ENCODE assay signal across 3 cellular contexts in genomic region chr7:107956950-107957349, GRCh38. TPM values are rescaled to one million over a fixed set of nuclear protein-coding genes. Genes with fewer than 3 reads are reported as not detected.
"Had no signal": no experiment of that assay in that cellular context is flagged by ENCODE, and none has a peak within 500 bp of the region (broad histone marks: within the 10 kb centered on the region; RNA-seq: fewer than 3 reads in every experiment).

No MANE protein-coding gene starts in this region.

RNA-seq across cellular contexts. Expression of gene LAMB1, which starts 46.0 kb away (rescaled TPM):
- total RNA-seq: activated CD4-positive, alpha-beta T cell treated with anti-CD3 and anti-CD28 coated beads, Interleukin-2, amount 10 ng/mL, durations not matched to agents 24 days and 14 days; activated T-helper 17 cell treated with anti-CD3 and anti-CD28 coated beads, Interleukin-2, amount 50 U/mL, for 72 hours had no signal
- polyA plus RNA-seq: IgD-negative memory B cell had no signal
